ENCODE assay signal across 19 cellular contexts in genomic region chr10:99832439-99832838, GRCh38.
"Had no signal": no experiment of that assay in that cellular context is flagged by ENCODE, and none has a peak within 500 bp of the region (broad histone marks: within the 10 kb centered on the region; RNA-seq: fewer than 3 reads in every experiment).

No MANE protein-coding gene starts in this region.

- H3K4me3 ChIP-seq: dorsolateral prefrontal cortex, gastrocnemius medialis, heart right ventricle, spleen, testis, tibial nerve had no signal

- H3K27me3 ChIP-seq: dorsolateral prefrontal cortex, gastrocnemius medialis, heart right ventricle, neutrophil, spleen, testis, tibial nerve had no signal

- H3K27ac ChIP-seq: dorsolateral prefrontal cortex, gastrocnemius medialis, heart right ventricle, neutrophil, spleen, testis, tibial nerve had no signal

- DNase-seq: cortex of kidney; dorsolateral prefrontal cortex; effector CD8-positive, alpha-beta T cell; gastrocnemius medialis; heart right ventricle; hypothalamus; mammary epithelial cell; naive thymus-derived CD4-positive, alpha-beta T cell; spleen; stimulated activated CD4-positive, alpha-beta T cell treated with anti-CD3 and anti-CD28 coated beads, Interleukin-15, amount 100 ng/mL, for 24 hours; stimulated activated CD4-positive, alpha-beta T cell treated with anti-CD3 and anti-CD28 coated beads, Interleukin-1b, Interleukin-23, amount 100 ng/mL, for 48 hours; stimulated activated CD4-positive, alpha-beta T cell treated with anti-CD3 and anti-CD28 coated beads, Interleukin-4, amount 100 ng/mL, for 24 hours; stimulated activated naive B cell treated with anti-CD40 and anti-IgM and Interleukin-4, amounts not matched to agents 10 μg/mL and 1 μg/mL and 100 μg/mL, for 72 hours; stimulated activated naive CD8-positive, alpha-beta T cell treated with anti-CD3 and anti-CD28 coated beads, Interleukin-15, amount 100 ng/mL, for 72 hours; testis had no signal

- H3K36me3 ChIP-seq: heart right ventricle, neutrophil had no signal

- ATAC-seq: gastrocnemius medialis; heart right ventricle; left lobe of liver; naive thymus-derived CD4-positive, alpha-beta T cell; sciatic nerve; stimulated activated naive B cell treated with anti-CD40 and anti-IgM and Interleukin-4, amounts not matched to agents 10 μg/mL and 1 μg/mL and 100 μg/mL, for 72 hours; stimulated activated naive CD8-positive, alpha-beta T cell treated with anti-CD3 and anti-CD28 coated beads, Interleukin-15, amount 100 ng/mL, for 72 hours had no signal

- H3K9me3 ChIP-seq: gastrocnemius medialis, neutrophil, testis, tibial nerve had no signal

- H3K4me1 ChIP-seq: gastrocnemius medialis, heart right ventricle, spleen, testis, tibial nerve had no signal
